ENCODE assay signal across 15 cellular contexts in genomic region chr15:51117270-51117669, GRCh38.
"Had no signal": no experiment of that assay in that cellular context is flagged by ENCODE, and none has a peak within 500 bp of the region (broad histone marks: within the 10 kb centered on the region; RNA-seq: fewer than 3 reads in every experiment).

No MANE protein-coding gene starts in this region.

- H3K27me3 ChIP-seq: sigmoid colon, suprapubic skin had no signal

- H3K9me3 ChIP-seq: sigmoid colon, suprapubic skin had no signal

- DNase-seq: activated CD4-positive, alpha-beta T cell treated with anti-CD3 and anti-CD28 coated beads for 4 hours; activated naive CD4-positive, alpha-beta T cell treated with Interleukin-2 at 50 U/mL for 16 hours; activated naive CD8-positive, alpha-beta T cell treated with anti-CD3 and anti-CD28 coated beads, Interleukin-2, amount 50 U/mL, for 24 hours; heart right ventricle; islet precursor cell; left ventricle myocardium superior; mesendoderm; nephron progenitor cell; sigmoid colon; stimulated activated CD4-positive, alpha-beta T cell treated with anti-CD3 and anti-CD28 coated beads, Interleukin-12 subunit alpha, Interleukin-12 subunit beta, amount 100 ng/mL, for 4 hours; stimulated activated naive CD4-positive, alpha-beta T cell treated with Interleukin-2 at 50 U/mL for 16 hours; T-helper 1 cell had no signal

- ATAC-seq: activated naive CD8-positive, alpha-beta T cell treated with anti-CD3 and anti-CD28 coated beads, Interleukin-2, amount 50 U/mL, for 24 hours; heart right ventricle; left ventricle myocardium superior had no signal

- FAIRE-seq: endometrium, frontal cortex had no signal

- H3K27ac ChIP-seq: heart right ventricle, sigmoid colon, suprapubic skin had no signal

- H3K4me3 ChIP-seq: heart right ventricle, sigmoid colon, suprapubic skin had no signal

- H3K36me3 ChIP-seq: heart right ventricle, sigmoid colon, suprapubic skin had no signal
